ENCODE assay signal across 17 cellular contexts in the genomic region with DNA sequence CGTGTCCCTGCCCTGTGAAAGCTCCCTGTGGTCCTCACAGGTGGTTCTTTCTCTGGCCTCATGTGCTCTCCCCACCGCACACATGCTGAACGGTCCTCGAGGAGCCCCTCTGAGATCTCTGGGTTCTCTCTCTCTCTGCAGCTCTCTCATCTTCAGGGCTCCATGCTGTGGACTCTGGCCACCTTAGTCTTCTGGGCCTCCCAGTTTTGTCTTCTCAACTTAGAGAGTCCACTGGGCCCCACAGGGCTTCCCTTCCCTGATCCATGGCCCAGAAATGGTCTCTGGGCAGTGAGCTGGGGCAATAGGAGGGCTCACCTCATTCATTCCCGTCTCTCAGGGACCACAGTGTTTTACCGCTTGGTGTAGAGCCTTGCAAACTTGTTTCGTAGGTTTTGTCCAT. TPM values are rescaled to one million over a fixed set of nuclear protein-coding genes. Genes with fewer than 3 reads are reported as not detected.
DNase-seq lines count a peak whose midpoint lies in the region; ATAC-seq, FAIRE-seq and TF ChIP-seq lines count a peak whose summit lies in the region.
"Had no signal": no experiment of that assay in that cellular context is flagged by ENCODE, and none has a peak within 500 bp of the region (broad histone marks: within the 10 kb centered on the region; RNA-seq: fewer than 3 reads in every experiment).

No MANE protein-coding gene starts in this region.

- TF ChIP-seq CTCF in Loucy (conservative IDR thresholded peaks at IDR 0.05; ENCODE audit: low read length), result no peak
- no peak for TF ChIP-seq CTCF in pancreas (IDR thresholded peaks at IDR 0.05)

- no peak overlapping the region for H2AFZ ChIP-seq in Loucy (ENCODE audit: low read length)

- no peaks in the 10 kb centered on the region for H3K9me2 ChIP-seq in Loucy (replicated peaks; ENCODE audit: low read depth, low read length)

- FAIRE-seq in pancreas (lab: Jason Lieb, UNC) (no peak), RCC 7860 (lab: Jason Lieb, UNC) (no peak)
- FAIRE-seq: A204.1, D721Med, kidney, urothelium cell line had no signal

- WGBS in pancreas, 2 donors, result 71 to 80% methylated on average over 7 of the region's 7 CpGs

- no peak overlapping the region for H3K9ac ChIP-seq in Loucy (ENCODE audit: low read depth, low read length, poor library complexity, severe bottlenecking)

- peaks cover 63% of the 10 kb centered on the region for H3K4me1 Mint-ChIP-seq in activated CD4-positive, alpha-beta T cell treated with anti-CD3 and anti-CD28 coated beads, Interleukin-2, amount 10 ng/mL, durations not matched to agents 24 days and 14 days
- peaks cover 92% of the 10 kb centered on the region for H3K4me1 Mint-ChIP-seq in dendritic cell treated with granulocyte-macrophage colony-stimulating factor and Interleukin-4, amounts not matched to agents 40 ng/mL and 50 ng/mL, for 4 days (ENCODE audit: low read depth)

- H3K9me3 ChIP-seq in Loucy (ENCODE audit: insufficient read depth, low read depth, low read length) (no peaks in the 10 kb centered on the region), pancreas (no peaks in the 10 kb centered on the region)
- H3K9me3 ChIP-seq: ascending aorta, heart left ventricle had no signal

- intact Hi-C loops in activated CD4-positive, alpha-beta T cell treated with anti-CD3 and anti-CD28 coated beads, Interleukin-2, amount 10 ng/mL, durations not matched to agents 24 days and 14 days (cut with micrococcal nuclease), result no loop called here
- intact Hi-C loops in dendritic cell treated with granulocyte-macrophage colony-stimulating factor and Interleukin-4, amounts not matched to agents 40 ng/mL and 50 ng/mL, for 4 days (cut with micrococcal nuclease), result no loop called here
- intact Hi-C loops in pancreas (cut with DNase I), result no loop called here

- DNase-seq in activated CD4-positive, alpha-beta T cell treated with anti-CD3 and anti-CD28 coated beads, Interleukin-2, amount 10 ng/mL, durations not matched to agents 24 days and 14 days, result no peak
- DNase-seq in activated CD4-positive, alpha-beta T cell treated with anti-CD3 and anti-CD28 coated beads, Interleukin-2, amount 50 U/mL, for 4 hours, result no peak
- DNase-seq in pancreas, result no peak
- DNase-seq in RCC 7860 (ENCODE audit: low spot score), result no peak
- no peak for DNase-seq in activated CD8-positive, alpha-beta memory T cell treated with anti-CD3 and anti-CD28 coated beads, Interleukin-2, amount 50 U/mL, for 48 hours
- DNase-seq: cortex of kidney; heart left ventricle; kidney; NCI-H1092; stimulated activated CD4-positive, alpha-beta T cell treated with anti-CD3 and anti-CD28 coated beads, Interleukin-1b, Interleukin-23, amount 100 ng/mL, for 48 hours had no signal

- H3K4me2 ChIP-seq in Loucy (ENCODE audit: low read depth, low read length, poor library complexity, severe bottlenecking), result peak overlapping the region; percentile 28

- no peaks in the 10 kb centered on the region for H3K9me3 Mint-ChIP-seq in activated CD4-positive, alpha-beta T cell treated with anti-CD3 and anti-CD28 coated beads, Interleukin-2, amount 10 ng/mL, durations not matched to agents 24 days and 14 days
- no peaks in the 10 kb centered on the region for H3K9me3 Mint-ChIP-seq in dendritic cell treated with granulocyte-macrophage colony-stimulating factor and Interleukin-4, amounts not matched to agents 40 ng/mL and 50 ng/mL, for 4 days

- H3K36me3 Mint-ChIP-seq in activated CD4-positive, alpha-beta T cell treated with anti-CD3 and anti-CD28 coated beads, Interleukin-2, amount 10 ng/mL, durations not matched to agents 24 days and 14 days (ENCODE audit: low read depth), result peaks cover 45% of the 10 kb centered on the region
- H3K36me3 Mint-ChIP-seq in dendritic cell treated with granulocyte-macrophage colony-stimulating factor and Interleukin-4, amounts not matched to agents 40 ng/mL and 50 ng/mL, for 4 days (ENCODE audit: low read depth), result peaks cover 71% of the 10 kb centered on the region

- H3K27ac ChIP-seq in pancreas, result peak overlapping the region; percentile 35 to 70 (median 55)
- H3K27ac ChIP-seq: ascending aorta had no signal

- H3K36me3 ChIP-seq in Loucy (ENCODE audit: insufficient read depth, low read length), result peaks cover 32% of the 10 kb centered on the region; the same call in 1 of the 2 replicates
- H3K36me3 ChIP-seq in pancreas, result no peaks in the 10 kb centered on the region

- H3K4me1 ChIP-seq in Loucy (ENCODE audit: insufficient read depth, low read length, poor library complexity, severe bottlenecking), result peaks cover 41% of the 10 kb centered on the region
- peaks cover 0 to 5% (median 0%) of the 10 kb centered on the region in 3 donors for H3K4me1 ChIP-seq in pancreas
- H3K4me1 ChIP-seq: ascending aorta had no signal

- peak overlapping the region; percentile 78 for H3K27ac Mint-ChIP-seq in activated CD4-positive, alpha-beta T cell treated with anti-CD3 and anti-CD28 coated beads, Interleukin-2, amount 10 ng/mL, durations not matched to agents 24 days and 14 days
- H3K27ac Mint-ChIP-seq in dendritic cell treated with granulocyte-macrophage colony-stimulating factor and Interleukin-4, amounts not matched to agents 40 ng/mL and 50 ng/mL, for 4 days, result peak overlapping the region; percentile 78

- H3K4me3 ChIP-seq in Loucy (ENCODE audit: low read length, poor library complexity, severe bottlenecking) (no peak overlapping the region), pancreas (no peak overlapping the region)
- H3K4me3 ChIP-seq: ascending aorta, heart left ventricle had no signal

- H3F3A ChIP-seq in Loucy (ENCODE audit: low read depth), result no peaks in the 10 kb centered on the region

- H3K27me3 ChIP-seq in Loucy (ENCODE audit: insufficient read depth, low read length, poor library complexity, severe bottlenecking) (no peaks in the 10 kb centered on the region), pancreas (no peaks in the 10 kb centered on the region)
- H3K27me3 ChIP-seq: ascending aorta, heart left ventricle had no signal

- peak overlapping the region; percentile 56 for H3K4me3 Mint-ChIP-seq in activated CD4-positive, alpha-beta T cell treated with anti-CD3 and anti-CD28 coated beads, Interleukin-2, amount 10 ng/mL, durations not matched to agents 24 days and 14 days
- H3K4me3 Mint-ChIP-seq in dendritic cell treated with granulocyte-macrophage colony-stimulating factor and Interleukin-4, amounts not matched to agents 40 ng/mL and 50 ng/mL, for 4 days, result peak overlapping the region; percentile 30

- H3K79me2 ChIP-seq in Loucy (ENCODE audit: insufficient read depth, low read length), result peaks cover 93% of the 10 kb centered on the region

- no peaks in the 10 kb centered on the region for H3K27me3 Mint-ChIP-seq in activated CD4-positive, alpha-beta T cell treated with anti-CD3 and anti-CD28 coated beads, Interleukin-2, amount 10 ng/mL, durations not matched to agents 24 days and 14 days
- H3K27me3 Mint-ChIP-seq in dendritic cell treated with granulocyte-macrophage colony-stimulating factor and Interleukin-4, amounts not matched to agents 40 ng/mL and 50 ng/mL, for 4 days, result no peaks in the 10 kb centered on the region

- ATAC-seq in pancreas (no peak), HG03432 (IDR thresholded peaks at IDR 0.05; ENCODE audit: unreplicated experiment) (no peak)
- ATAC-seq: heart left ventricle had no signal

- H4K20me1 ChIP-seq in Loucy (ENCODE audit: insufficient read depth, low read length, poor library complexity, severe bottlenecking), result peaks cover 63% of the 10 kb centered on the region

RNA-seq across cellular contexts. Expression of a gene that starts 26.4 kb away (rescaled TPM):
- 39.5 and 39.7 TPM in 2 replicates for total RNA-seq in activated CD4-positive, alpha-beta T cell treated with anti-CD3 and anti-CD28 coated beads, Interleukin-2, amount 10 ng/mL, durations not matched to agents 24 days and 14 days
- total RNA-seq in pancreas, result 10 to 100 TPM in 1 of 6 donors, 1 to 10 TPM in 5; 5.0 to 10.4 (median 6.3) TPM
- 10 to 100 TPM; 12.1 to 27.7 TPM for polyA plus RNA-seq in pancreas
